Comparison of ENCODE assay signal across 17 cellular contexts in the genomic region with DNA sequence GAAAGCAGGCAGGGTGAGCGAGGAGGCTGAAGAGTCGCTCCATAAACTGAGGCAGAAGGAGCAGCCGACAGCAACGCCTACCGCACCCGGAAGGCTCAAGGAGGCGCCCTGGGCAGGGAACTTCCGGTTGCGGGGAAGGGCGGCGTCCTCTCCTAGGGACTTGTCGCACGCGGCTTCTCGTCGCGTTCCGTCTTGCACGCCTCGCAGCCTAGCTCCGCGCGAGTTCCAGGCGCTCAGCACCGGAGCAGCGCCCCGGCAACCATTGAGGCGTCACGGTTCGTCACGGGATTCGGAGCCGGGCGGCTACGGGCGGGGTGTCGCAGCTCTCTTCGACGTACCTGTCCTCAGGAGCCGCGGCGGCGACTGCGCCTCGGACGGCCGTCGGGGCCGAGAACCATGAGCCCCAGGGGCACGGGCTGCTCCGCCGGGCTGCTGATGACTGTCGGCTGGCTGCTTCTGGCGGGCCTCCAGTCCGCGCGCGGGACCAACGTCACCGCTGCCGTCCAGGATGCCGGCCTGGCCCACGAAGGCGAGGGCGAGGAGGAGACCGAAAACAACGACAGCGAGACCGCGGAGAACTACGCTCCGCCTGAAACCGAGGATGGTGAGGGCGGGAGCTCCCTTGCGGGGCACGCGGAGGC. TPM values are rescaled to one million over a fixed set of nuclear protein-coding genes. Genes with fewer than 3 reads are reported as not detected.
"Had no signal": no experiment of that assay in that cellular context is flagged by ENCODE, and none has a peak within 500 bp of the region (broad histone marks: within the 10 kb centered on the region; RNA-seq: fewer than 3 reads in every experiment).

A gene with protein sequence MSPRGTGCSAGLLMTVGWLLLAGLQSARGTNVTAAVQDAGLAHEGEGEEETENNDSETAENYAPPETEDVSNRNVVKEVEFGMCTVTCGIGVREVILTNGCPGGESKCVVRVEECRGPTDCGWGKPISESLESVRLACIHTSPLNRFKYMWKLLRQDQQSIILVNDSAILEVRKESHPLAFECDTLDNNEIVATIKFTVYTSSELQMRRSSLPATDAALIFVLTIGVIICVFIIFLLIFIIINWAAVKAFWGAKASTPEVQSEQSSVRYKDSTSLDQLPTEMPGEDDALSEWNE (plus strand): TSS at position 332 of the 641 bp plus-strand sequence. CDS start 65 bp downstream, at position 397.

- H3K9me3 ChIP-seq: esophagus squamous epithelium, right lobe of liver had no signal

- H3K4me1 ChIP-seq: esophagus squamous epithelium, right lobe of liver had no signal

- H3K27ac ChIP-seq: cardiac muscle cell, esophagus squamous epithelium, right lobe of liver had no signal

- H3K36me3 Mint-ChIP-seq: activated naive CD4-positive, alpha-beta T cell treated with anti-CD3 and anti-CD28 coated beads, Interleukin-2, amount 10 ng/mL, durations not matched to agents 7 days and 5 days; type B pancreatic cell had no signal

- H3K9me3 Mint-ChIP-seq: activated naive CD4-positive, alpha-beta T cell treated with anti-CD3 and anti-CD28 coated beads, Interleukin-2, amount 10 ng/mL, durations not matched to agents 7 days and 5 days; T-helper 2 cell treated with Interferon-gamma antibody and Interleukin-4, amounts not matched to agents 5 μg/mL and 100 μg/mL, for 36 hours; type B pancreatic cell had no signal

- H3K4me3 Mint-ChIP-seq: activated CD8-positive, alpha-beta T cell treated with anti-CD3 and anti-CD28 coated beads, Interleukin-2, amount 10 ng/mL, durations not matched to agents 7 days and 5 days; activated naive CD4-positive, alpha-beta T cell treated with anti-CD3 and anti-CD28 coated beads, Interleukin-2, amount 10 ng/mL, durations not matched to agents 7 days and 5 days; naive thymus-derived CD4-positive, alpha-beta T cell; T-helper 2 cell treated with Interferon-gamma antibody and Interleukin-4, amounts not matched to agents 5 μg/mL and 100 μg/mL, for 36 hours; type B pancreatic cell had no signal

- H3K36me3 ChIP-seq: cardiac muscle cell, esophagus squamous epithelium, right lobe of liver had no signal

- ATAC-seq: activated CD8-positive, alpha-beta T cell treated with anti-CD3 and anti-CD28 coated beads, Interleukin-2, amount 10 ng/mL, durations not matched to agents 7 days and 5 days; naive thymus-derived CD4-positive, alpha-beta T cell; right lobe of liver had no signal

- DNase-seq: activated CD4-positive, alpha-beta T cell treated with anti-CD3 and anti-CD28 coated beads for 4 hours; activated CD8-positive, alpha-beta memory T cell treated with anti-CD3 and anti-CD28 coated beads, Interleukin-2, amount 50 U/mL, for 48 hours; activated CD8-positive, alpha-beta T cell treated with anti-CD3 and anti-CD28 coated beads, Interleukin-2, amount 10 ng/mL, durations not matched to agents 7 days and 5 days; activated naive CD4-positive, alpha-beta T cell treated with anti-CD3 and anti-CD28 coated beads, Interleukin-2, amount 10 ng/mL, durations not matched to agents 7 days and 5 days; esophagus squamous epithelium; foreskin fibroblast; naive thymus-derived CD4-positive, alpha-beta T cell; right lobe of liver; stimulated activated CD4-positive, alpha-beta T cell treated with anti-CD3 and anti-CD28 coated beads, Interleukin-2, amount 100 ng/mL, for 24 hours; stimulated activated naive CD4-positive, alpha-beta T cell; substantia nigra had no signal

- H3K27me3 Mint-ChIP-seq: type B pancreatic cell had no signal

- H3K27ac Mint-ChIP-seq: activated CD8-positive, alpha-beta T cell treated with anti-CD3 and anti-CD28 coated beads, Interleukin-2, amount 10 ng/mL, durations not matched to agents 7 days and 5 days; activated naive CD4-positive, alpha-beta T cell treated with anti-CD3 and anti-CD28 coated beads, Interleukin-2, amount 10 ng/mL, durations not matched to agents 7 days and 5 days; naive thymus-derived CD4-positive, alpha-beta T cell; T-helper 2 cell treated with Interferon-gamma antibody and Interleukin-4, amounts not matched to agents 5 μg/mL and 100 μg/mL, for 36 hours; type B pancreatic cell had no signal

- H3K27me3 ChIP-seq: cardiac muscle cell, right lobe of liver had no signal

- H3K4me1 Mint-ChIP-seq: activated naive CD4-positive, alpha-beta T cell treated with anti-CD3 and anti-CD28 coated beads, Interleukin-2, amount 10 ng/mL, durations not matched to agents 7 days and 5 days; naive thymus-derived CD4-positive, alpha-beta T cell had no signal

- H3K4me3 ChIP-seq: cardiac muscle cell, esophagus squamous epithelium, right lobe of liver had no signal

RNA-seq across cellular contexts. Expression of the gene that starts here (rescaled TPM):
- total RNA-seq: activated CD8-positive, alpha-beta T cell treated with anti-CD3 and anti-CD28 coated beads, Interleukin-2, amount 10 ng/mL, durations not matched to agents 7 days and 5 days; cardiac muscle cell; esophagus squamous epithelium; kidney epithelial cell; lower leg skin; naive thymus-derived CD4-positive, alpha-beta T cell; right lobe of liver had no signal
- polyA plus RNA-seq: adipose tissue; cardiac muscle cell; naive thymus-derived CD4-positive, alpha-beta T cell had no signal
